In the genomic region with DNA sequence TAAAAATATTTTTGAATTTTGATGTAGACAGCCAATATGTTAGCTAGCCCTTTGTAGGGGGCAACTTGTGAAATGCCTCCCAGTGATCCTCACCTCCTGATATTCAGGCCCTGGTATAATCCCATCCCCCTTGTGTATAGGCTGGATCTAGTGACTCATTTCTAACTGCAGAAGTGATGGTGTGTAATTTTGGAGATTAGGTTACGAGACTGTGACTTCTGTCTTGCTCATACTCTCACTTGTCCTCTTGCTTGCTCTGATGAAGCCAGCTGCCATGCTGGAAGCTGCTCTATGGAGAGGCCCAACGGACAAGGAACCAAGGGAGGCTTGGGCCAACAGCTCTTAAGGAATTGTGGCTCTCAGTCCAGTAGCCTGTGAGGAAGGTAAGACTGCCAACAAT, we compare ENCODE assay signal across 16 cellular contexts.
DNase-seq lines count a peak whose midpoint lies in the region; FAIRE-seq and TF ChIP-seq lines count a peak whose summit lies in the region.
"Had no signal": no experiment of that assay in that cellular context is flagged by ENCODE, and none has a peak within 500 bp of the region (broad histone marks: within the 10 kb centered on the region; RNA-seq: fewer than 3 reads in every experiment).

No MANE protein-coding gene starts in this region.

- H3K27me3 ChIP-seq in brain microvascular endothelial cell (replicated peaks): no peaks in the 10 kb centered on the region
- H3K27me3 ChIP-seq: left lung, Peyer's patch had no signal

- in situ Hi-C loops in brain microvascular endothelial cell (cut with HindIII; ENCODE audit: low pct_ligation_motif_present, low sequenced_read_pairs): no loop called here

- H3K4me3 Mint-ChIP-seq in nephron progenitor cell: no peak overlapping the region
- H3K4me3 Mint-ChIP-seq: IgD-negative memory B cell had no signal

- no peak overlapping the region for H3K27ac ChIP-seq in brain microvascular endothelial cell
- H3K27ac ChIP-seq: left lung, Peyer's patch, skin epidermis had no signal

- TF ChIP-seq CTCF in brain microvascular endothelial cell (IDR thresholded peaks at IDR 0.05; ENCODE audit: low read depth, low read length, missing control alignments) (no peak), nephron progenitor cell (IDR thresholded peaks at IDR 0.05) (no peak)

- peaks cover 36% of the 10 kb centered on the region for H3K36me3 Mint-ChIP-seq in nephron progenitor cell (ENCODE audit: low read depth)
- H3K36me3 Mint-ChIP-seq: IgD-negative memory B cell had no signal

- H3K9me3 Mint-ChIP-seq in nephron progenitor cell: peaks cover 3% of the 10 kb centered on the region
- H3K9me3 Mint-ChIP-seq: IgD-negative memory B cell had no signal

- no peaks in the 10 kb centered on the region for H3K36me3 ChIP-seq in brain microvascular endothelial cell (replicated peaks)
- H3K36me3 ChIP-seq: left lung, Peyer's patch had no signal

- no peaks in the 10 kb centered on the region for H3K27me3 Mint-ChIP-seq in nephron progenitor cell (ENCODE audit: low read depth, poor library complexity)
- H3K27me3 Mint-ChIP-seq: IgD-negative memory B cell had no signal

- peak; percentile 84 for FAIRE-seq in GM12892 (lab: Jason Lieb, UNC)

- no peak overlapping the region for H3K4me3 ChIP-seq in brain microvascular endothelial cell (ENCODE audit: low read depth, low read length)
- H3K4me3 ChIP-seq: left lung, Peyer's patch, skin epidermis had no signal

- H3K27ac Mint-ChIP-seq in nephron progenitor cell: peak overlapping the region; percentile 89

- no peak for TF ChIP-seq POLR2A in GM12892 (IDR thresholded peaks at IDR 0.05; ENCODE audit: low read depth, low read length)

- no peak for DNase-seq in GM12892 (ENCODE audit: insufficient read length)
- DNase-seq in M059J (ENCODE audit: low read depth): peak; percentile 57
- peak; percentile 11 for DNase-seq in brain microvascular endothelial cell
- no peak for DNase-seq in nephron progenitor cell
- DNase-seq in activated effector memory CD4-positive, alpha-beta T cell treated with Interleukin-2 at 50 U/mL for 16 hours: no peak
- no peak for DNase-seq in T-helper 2 cell
- no peak for DNase-seq in DMS79 (lab: John Stamatoyannopoulos, UW)
- DNase-seq: activated CD4-positive, alpha-beta T cell treated with anti-CD3 and anti-CD28 coated beads, Interleukin-2, amount 50 U/mL, for 48 hours; activated naive CD4-positive, alpha-beta T cell treated with Interleukin-2 at 50 U/mL for 16 hours; left lung; NCI-H146; NCI-H446 treated with DMSO at 0.1 percent for 48 hours; Peyer's patch; substantia nigra had no signal

- peaks cover 29% of the 10 kb centered on the region for H3K4me1 Mint-ChIP-seq in nephron progenitor cell

Comparison
In these comparisons a context has a peak if more than half of its experiments do, and no peak if none do; other contexts are left out.
1. DNase-seq: peak in M059J (single experiment) and brain microvascular endothelial cell (single experiment); none in GM12892 (single experiment), nephron progenitor cell (single experiment), activated effector memory CD4-positive, alpha-beta T cell treated with Interleukin-2 at 50 U/mL for 16 hours (single experiment), T-helper 2 cell (0 of 5) and DMS79 (single experiment).